Comparison of ENCODE assay signal across 32 cellular contexts in the genomic region with DNA sequence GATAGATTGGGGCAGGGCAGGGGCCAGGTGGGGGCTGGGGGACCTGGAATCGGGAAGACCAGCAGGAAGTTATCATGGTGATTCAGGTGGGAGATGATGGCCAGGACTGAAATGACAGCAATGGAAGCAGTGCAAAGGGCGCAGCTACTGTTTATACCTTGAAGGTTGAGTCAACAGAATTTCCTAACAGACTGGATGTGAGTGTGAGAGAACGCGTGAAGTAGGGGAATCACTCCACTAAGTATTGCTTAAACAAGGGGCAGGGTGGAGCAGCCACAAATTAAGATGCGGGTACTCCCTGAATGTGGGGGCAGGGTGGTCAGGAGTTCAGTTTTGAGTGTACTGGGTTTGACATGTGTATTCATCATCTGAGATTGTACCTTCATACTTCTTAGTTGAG. TPM values are rescaled to one million over a fixed set of nuclear protein-coding genes. Genes with fewer than 3 reads are reported as not detected.
DNase-seq lines count a peak whose midpoint lies in the region; ATAC-seq and TF ChIP-seq lines count a peak whose summit lies in the region.
"Had no signal": no experiment of that assay in that cellular context is flagged by ENCODE, and none has a peak within 500 bp of the region (broad histone marks: within the 10 kb centered on the region; RNA-seq: fewer than 3 reads in every experiment).

No MANE protein-coding gene starts in this region.

- no peak overlapping the region for H3K4me3 ChIP-seq in fibroblast of mammary gland (ENCODE audit: control insufficient read depth, low read depth, low read length)
- H3K4me3 ChIP-seq: BLaER1, GM23248, lower lobe of right lung, mucosa of descending colon, SJCRH30, transverse colon had no signal

- no peak for TF ChIP-seq CTCF in fibroblast of mammary gland (conservative IDR thresholded peaks at IDR 0.05; ENCODE audit: control insufficient read depth, insufficient read depth, low read depth, low read length)

- no peaks in the 10 kb centered on the region for H3K4me1 Mint-ChIP-seq in activated CD4-positive, alpha-beta T cell treated with anti-CD3 and anti-CD28 coated beads for 36 hours
- H3K4me1 Mint-ChIP-seq: activated CD4-positive, alpha-beta T cell treated with anti-CD3 and anti-CD28 coated beads, Interleukin-2, amount 10 ng/mL, durations not matched to agents 24 days and 14 days; natural killer cell; stimulated activated effector memory CD8-positive, alpha-beta T cell treated with anti-CD3 and anti-CD28 coated beads, Interleukin-12 subunit alpha, Interleukin-12 subunit beta, amount 100 ng/mL, for 72 hours had no signal

- ATAC-seq in GM19463 (IDR thresholded peaks at IDR 0.05; ENCODE audit: unreplicated experiment) (peak; percentile 43), HG03159 (IDR thresholded peaks at IDR 0.05; ENCODE audit: unreplicated experiment) (no peak)
- no peak for ATAC-seq in activated CD4-positive, alpha-beta T cell treated with anti-CD3 and anti-CD28 coated beads for 36 hours
- ATAC-seq: effector memory CD8-positive, alpha-beta T cell; lower lobe of right lung; mucosa of descending colon; natural killer cell; stimulated activated effector memory CD8-positive, alpha-beta T cell treated with anti-CD3 and anti-CD28 coated beads, Interleukin-12 subunit alpha, Interleukin-12 subunit beta, amount 100 ng/mL, for 72 hours had no signal

- intact Hi-C loops in activated CD4-positive, alpha-beta T cell treated with anti-CD3 and anti-CD28 coated beads for 36 hours (cut with DNase I, micrococcal nuclease): loop anchor here in 1 of 2 experiments (5.0 kb wide), 1 partner anchor 350 kb away; no protein-coding TSS in a partner anchor

- POLR2A ChIA-PET in activated CD4-positive, alpha-beta T cell treated with anti-CD3 and anti-CD28 coated beads for 36 hours (lab: Charles Lee): no interaction called here

- H3K9me3 Mint-ChIP-seq in activated CD4-positive, alpha-beta T cell treated with anti-CD3 and anti-CD28 coated beads for 36 hours (ENCODE audit: low read depth): no peaks in the 10 kb centered on the region
- H3K9me3 Mint-ChIP-seq: activated CD4-positive, alpha-beta T cell treated with anti-CD3 and anti-CD28 coated beads, Interleukin-2, amount 10 ng/mL, durations not matched to agents 24 days and 14 days had no signal

- no peaks in the 10 kb centered on the region for H3K36me3 Mint-ChIP-seq in activated CD4-positive, alpha-beta T cell treated with anti-CD3 and anti-CD28 coated beads for 36 hours (ENCODE audit: low read depth)
- H3K36me3 Mint-ChIP-seq: natural killer cell; stimulated activated effector memory CD8-positive, alpha-beta T cell treated with anti-CD3 and anti-CD28 coated beads, Interleukin-12 subunit alpha, Interleukin-12 subunit beta, amount 100 ng/mL, for 72 hours had no signal

- no peak overlapping the region for H3K4me3 Mint-ChIP-seq in activated CD4-positive, alpha-beta T cell treated with anti-CD3 and anti-CD28 coated beads for 36 hours
- H3K4me3 Mint-ChIP-seq: activated CD4-positive, alpha-beta T cell treated with anti-CD3 and anti-CD28 coated beads, Interleukin-2, amount 10 ng/mL, durations not matched to agents 24 days and 14 days; effector memory CD8-positive, alpha-beta T cell; natural killer cell; stimulated activated effector memory CD8-positive, alpha-beta T cell treated with anti-CD3 and anti-CD28 coated beads, Interleukin-12 subunit alpha, Interleukin-12 subunit beta, amount 100 ng/mL, for 72 hours had no signal

- CTCF ChIA-PET in activated CD4-positive, alpha-beta T cell treated with anti-CD3 and anti-CD28 coated beads for 36 hours (lab: Charles Lee): no interaction called here

- peak; percentile 28 for DNase-seq in HuH-7 (ENCODE audit: low spot score)
- DNase-seq in fibroblast of mammary gland (ENCODE audit: low read depth): peak; percentile 58
- DNase-seq in renal cortical epithelial cell (ENCODE audit: low read depth): peak; percentile 10
- no peak for DNase-seq in NCI-H526 treated with DMSO at 0.1 percent for 48 hours (lab: John Stamatoyannopoulos, UW)
- DNase-seq in activated CD4-positive, alpha-beta T cell treated with anti-CD3 and anti-CD28 coated beads for 36 hours: no peak
- DNase-seq: activated CD4-positive, alpha-beta T cell treated with anti-CD3 and anti-CD28 coated beads, Interleukin-2, amount 10 ng/mL, durations not matched to agents 24 days and 14 days; activated effector memory CD4-positive, alpha-beta T cell treated with anti-CD3 and anti-CD28 coated beads, Interleukin-2, amount 50 U/mL, for 16 hours; activated T-cell treated with anti-CD3 and anti-CD28 coated beads, Interleukin-2, amount 50 U/mL, for 1 hour; central memory CD4-positive, alpha-beta T cell; effector memory CD8-positive, alpha-beta T cell; EL; erythroblast; foreskin fibroblast; GM23248; head of caudate nucleus; kidney glomerular epithelial cell; lower lobe of right lung; mucosa of descending colon; natural killer cell; NCI-H146; NCI-H446; SJCRH30; stimulated activated CD4-positive, alpha-beta T cell treated with anti-CD3 and anti-CD28 coated beads, Interleukin-15, amount 100 ng/mL, for 24 hours; T-helper 9 cell; transverse colon; WERI-Rb-1 had no signal

- H3K27me3 Mint-ChIP-seq in activated CD4-positive, alpha-beta T cell treated with anti-CD3 and anti-CD28 coated beads for 36 hours: no peaks in the 10 kb centered on the region
- H3K27me3 Mint-ChIP-seq: activated CD4-positive, alpha-beta T cell treated with anti-CD3 and anti-CD28 coated beads, Interleukin-2, amount 10 ng/mL, durations not matched to agents 24 days and 14 days; effector memory CD8-positive, alpha-beta T cell had no signal

- H3K27ac Mint-ChIP-seq in activated CD4-positive, alpha-beta T cell treated with anti-CD3 and anti-CD28 coated beads for 36 hours: no peak overlapping the region
- H3K27ac Mint-ChIP-seq: activated CD4-positive, alpha-beta T cell treated with anti-CD3 and anti-CD28 coated beads, Interleukin-2, amount 10 ng/mL, durations not matched to agents 24 days and 14 days; effector memory CD8-positive, alpha-beta T cell; natural killer cell; stimulated activated effector memory CD8-positive, alpha-beta T cell treated with anti-CD3 and anti-CD28 coated beads, Interleukin-12 subunit alpha, Interleukin-12 subunit beta, amount 100 ng/mL, for 72 hours had no signal

RNA-seq across cellular contexts. Expression of a gene that starts 45.1 kb away (rescaled TPM):
- total RNA-seq in renal cortical epithelial cell: 0.35 TPM in 1 of 2 replicates, not detected in the other
- total RNA-seq in activated CD4-positive, alpha-beta T cell treated with anti-CD3 and anti-CD28 coated beads for 36 hours: not detected
- total RNA-seq: activated CD4-positive, alpha-beta T cell treated with anti-CD3 and anti-CD28 coated beads, Interleukin-2, amount 10 ng/mL, durations not matched to agents 24 days and 14 days; activated CD8-positive, alpha-beta memory T cell treated with anti-CD3 and anti-CD28 coated beads for 36 hours; GM23248; lower lobe of right lung; mucosa of descending colon; natural killer cell; osteoblast; SJCRH30; transverse colon had no signal

RNA-seq across cellular contexts. Expression of a gene that starts 54.4 kb away (rescaled TPM):
- 0.52 TPM in 1 of 2 replicates, not detected in the other for total RNA-seq in renal cortical epithelial cell
- not detected for total RNA-seq in activated CD4-positive, alpha-beta T cell treated with anti-CD3 and anti-CD28 coated beads for 36 hours
- total RNA-seq: activated CD4-positive, alpha-beta T cell treated with anti-CD3 and anti-CD28 coated beads, Interleukin-2, amount 10 ng/mL, durations not matched to agents 24 days and 14 days; activated CD8-positive, alpha-beta memory T cell treated with anti-CD3 and anti-CD28 coated beads for 36 hours; GM23248; lower lobe of right lung; mucosa of descending colon; natural killer cell; osteoblast; SJCRH30 had no signal

Comparison
In these comparisons a context has a peak if more than half of its experiments do, and no peak if none do; other contexts are left out.
1. DNase-seq: peak in HuH-7 (single experiment), fibroblast of mammary gland (single experiment) and renal cortical epithelial cell (single experiment); none in NCI-H526 treated with DMSO at 0.1 percent for 48 hours (single experiment) and activated CD4-positive, alpha-beta T cell treated with anti-CD3 and anti-CD28 coated beads for 36 hours (single experiment).